ENCODE assay signal across 15 cellular contexts in genomic region chr9:134360897-134361296, GRCh38. TPM values are rescaled to one million over a fixed set of nuclear protein-coding genes. Genes with fewer than 3 reads are reported as not detected.
A peak's percentile ranks its signal among the peaks of the same experiment; 100 is the strongest.
DNase-seq lines count a peak whose midpoint lies in the region; ATAC-seq and TF ChIP-seq lines count a peak whose summit lies in the region.
"Had no signal": no experiment of that assay in that cellular context is flagged by ENCODE, and none has a peak within 500 bp of the region (broad histone marks: within the 10 kb centered on the region; RNA-seq: fewer than 3 reads in every experiment).

No MANE protein-coding gene starts in this region.

- 35 to 71% (median 44%) methylated on average over 9 to 14 of the region's 14 CpGs for WGBS in stomach, 5 donors

- no peaks in the 10 kb centered on the region for H3K36me3 ChIP-seq in stomach
- no peaks in the 10 kb centered on the region for H3K36me3 ChIP-seq in OCI-LY7 (ENCODE audit: insufficient read depth, low read length)
- H3K36me3 ChIP-seq: esophagus muscularis mucosa had no signal

- H3K4me1 ChIP-seq in stomach: peaks cover 82 to 100% (median 100%) of the 10 kb centered on the region in 4 donors
- no peaks in the 10 kb centered on the region for H3K4me1 ChIP-seq in OCI-LY7 (ENCODE audit: insufficient read depth, low read length, poor library complexity, severe bottlenecking)

- peak; percentile 78 for DNase-seq in GM03348 (ENCODE audit: low spot score)
- peak; percentile 49 for DNase-seq in fibroblast of the aortic adventitia (ENCODE audit: low read depth)
- DNase-seq in stomach: peak; percentile 86
- DNase-seq in SHP77 (lab: John Stamatoyannopoulos, UW): no peak
- no peak for DNase-seq in NCI-H2081 treated with DMSO at 0.1 percent for 48 hours (lab: John Stamatoyannopoulos, UW)
- DNase-seq in OCI-LY7 (ENCODE audit: low spot score): no peak
- DNase-seq: activated CD8-positive, alpha-beta memory T cell treated with anti-CD3 and anti-CD28 coated beads for 24 hours; activated naive CD4-positive, alpha-beta T cell; CD8-positive, alpha-beta T cell; KBM-7; NCI-H187 treated with DMSO at 0.1 percent for 48 hours; stimulated activated naive CD8-positive, alpha-beta T cell treated with anti-CD3 and anti-CD28 coated beads, Interleukin-15, Interleukin-2, amounts not matched to agents 100 U/mL and 50 U/mL, for 24 hours had no signal

- intact Hi-C loops in stomach (cut with DNase I; ENCODE audit: low total_unique reads) (no loop called here), OCI-LY7 (cut with micrococcal nuclease; ENCODE audit: unreplicated experiment) (no loop called here)

- no peak for TF ChIP-seq CTCF in fibroblast of the aortic adventitia (IDR thresholded peaks at IDR 0.05; ENCODE audit: insufficient read depth, low read length)
- TF ChIP-seq CTCF in stomach (IDR thresholded peaks at IDR 0.05): no peak
- no peak for TF ChIP-seq CTCF in OCI-LY7 (conservative IDR thresholded peaks at IDR 0.05; ENCODE audit: low read length)

- H3K27me3 ChIP-seq in stomach: no peaks in the 10 kb centered on the region
- H3K27me3 ChIP-seq: esophagus muscularis mucosa had no signal

- TF ChIP-seq POLR2A in stomach (IDR thresholded peaks at IDR 0.05): no peak

- no peaks in the 10 kb centered on the region for H3K79me2 ChIP-seq in OCI-LY7 (ENCODE audit: insufficient read depth, low read depth, low read length)

- BruUV-seq in OCI-LY7 (replicated peaks; lab: Mats Ljungman, UMichigan): no TSS peak

- no peaks in the 10 kb centered on the region for H3K9me2 ChIP-seq in OCI-LY7 (ENCODE audit: insufficient read depth, low read length)

- no peak for TF ChIP-seq EP300 in stomach (IDR thresholded peaks at IDR 0.05)

- ATAC-seq in SK-N-SH treated with all-trans-retinoic acid at 6 μM for 48 hours (peak; percentile 64), HG03139 (IDR thresholded peaks at IDR 0.05; ENCODE audit: unreplicated experiment) (no peak)
- ATAC-seq: CD8-positive, alpha-beta T cell; stimulated activated naive CD8-positive, alpha-beta T cell treated with anti-CD3 and anti-CD28 coated beads, Interleukin-15, Interleukin-2, amounts not matched to agents 100 U/mL and 50 U/mL, for 24 hours had no signal

- H2AFZ ChIP-seq in OCI-LY7 (ENCODE audit: low read length): no peak overlapping the region

- H3K4me3 ChIP-seq in fibroblast of the aortic adventitia (ENCODE audit: low read depth, low read length): no peak overlapping the region
- no peak overlapping the region for H3K4me3 ChIP-seq in stomach
- H3K4me3 ChIP-seq in OCI-LY7 (ENCODE audit: low read depth, low read length, poor library complexity, severe bottlenecking): no peak overlapping the region
- H3K4me3 ChIP-seq: esophagus muscularis mucosa had no signal

- H3K4me2 ChIP-seq in OCI-LY7 (ENCODE audit: low read length): no peak overlapping the region

- CTCF ChIA-PET in OCI-LY7 (lab: Charles Lee; ENCODE audit: unreplicated experiment): no interaction called here

- no peaks in the 10 kb centered on the region for H4K20me1 ChIP-seq in OCI-LY7 (ENCODE audit: insufficient read depth, low read length)

- no peaks in the 10 kb centered on the region for H3K9me3 ChIP-seq in stomach
- H3K9me3 ChIP-seq in OCI-LY7 (ENCODE audit: low read length): no peaks in the 10 kb centered on the region
- H3K9me3 ChIP-seq: esophagus muscularis mucosa had no signal

- H3K27ac ChIP-seq in stomach (peak overlapping the region in 3 of 5 donors; percentile 32 to 66 (median 57)), OCI-LY7 (ENCODE audit: low read depth, low read length, poor library complexity, severe bottlenecking) (no peak overlapping the region)

- POLR2A ChIA-PET in OCI-LY7 (lab: Charles Lee): no interaction called here

TF ChIP-seq in SK-N-SH treated with all-trans-retinoic acid at 6 μM for 48 hours, 23 proteins besides CTCF, POLR2A, EP300 and RAD21:
- TF ChIP-seq ZNF565 (CRISPR knock-in tag; conservative IDR thresholded peaks at IDR 0.05; ENCODE audit: low read depth): no peak
- TF ChIP-seq, protein P1, sequence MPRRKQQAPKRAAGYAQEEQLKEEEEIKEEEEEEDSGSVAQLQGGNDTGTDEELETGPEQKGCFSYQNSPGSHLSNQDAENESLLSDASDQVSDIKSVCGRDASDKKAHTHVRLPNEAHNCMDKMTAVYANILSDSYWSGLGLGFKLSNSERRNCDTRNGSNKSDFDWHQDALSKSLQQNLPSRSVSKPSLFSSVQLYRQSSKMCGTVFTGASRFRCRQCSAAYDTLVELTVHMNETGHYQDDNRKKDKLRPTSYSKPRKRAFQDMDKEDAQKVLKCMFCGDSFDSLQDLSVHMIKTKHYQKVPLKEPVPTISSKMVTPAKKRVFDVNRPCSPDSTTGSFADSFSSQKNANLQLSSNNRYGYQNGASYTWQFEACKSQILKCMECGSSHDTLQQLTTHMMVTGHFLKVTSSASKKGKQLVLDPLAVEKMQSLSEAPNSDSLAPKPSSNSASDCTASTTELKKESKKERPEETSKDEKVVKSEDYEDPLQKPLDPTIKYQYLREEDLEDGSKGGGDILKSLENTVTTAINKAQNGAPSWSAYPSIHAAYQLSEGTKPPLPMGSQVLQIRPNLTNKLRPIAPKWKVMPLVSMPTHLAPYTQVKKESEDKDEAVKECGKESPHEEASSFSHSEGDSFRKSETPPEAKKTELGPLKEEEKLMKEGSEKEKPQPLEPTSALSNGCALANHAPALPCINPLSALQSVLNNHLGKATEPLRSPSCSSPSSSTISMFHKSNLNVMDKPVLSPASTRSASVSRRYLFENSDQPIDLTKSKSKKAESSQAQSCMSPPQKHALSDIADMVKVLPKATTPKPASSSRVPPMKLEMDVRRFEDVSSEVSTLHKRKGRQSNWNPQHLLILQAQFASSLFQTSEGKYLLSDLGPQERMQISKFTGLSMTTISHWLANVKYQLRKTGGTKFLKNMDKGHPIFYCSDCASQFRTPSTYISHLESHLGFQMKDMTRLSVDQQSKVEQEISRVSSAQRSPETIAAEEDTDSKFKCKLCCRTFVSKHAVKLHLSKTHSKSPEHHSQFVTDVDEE (CRISPR knock-in tag; IDR thresholded peaks at IDR 0.05): peak; percentile 31; the same call in 1 of the 2 replicates
- TF ChIP-seq ARNTL (CRISPR knock-in tag; IDR thresholded peaks at IDR 0.05; ENCODE audit: borderline replicate concordance, low read depth): peak; percentile 69; the same call in 1 of the 2 replicates

RNA-seq across cellular contexts. Expression of gene RXRA, which starts 34.6 kb away (rescaled TPM):
- 20.9 and 26.8 TPM in 2 replicates for total RNA-seq in fibroblast of the aortic adventitia (ENCODE audit: low replicate concordance)
- 10 to 100 TPM; 14.0 to 68.4 (median 35.9) TPM for total RNA-seq in stomach
- polyA plus RNA-seq in stomach: 10 to 100 TPM; 17.4 to 34.1 (median 24.4) TPM
- total RNA-seq in OCI-LY7 (2014; rRNA removed; shearing (Covaris generic)): 0.05 and 0.25 TPM in 2 replicates
- total RNA-seq in OCI-LY7 (2022): 0.40 and 0.44 TPM in 2 replicates

Comparison
In these comparisons a context has a peak if more than half of its experiments do, and no peak if none do; other contexts are left out.
1. DNase-seq: peak in GM03348 (single experiment), fibroblast of the aortic adventitia (single experiment) and stomach (single experiment); none in SHP77 (0 of 2), NCI-H2081 treated with DMSO at 0.1 percent for 48 hours (single experiment) and OCI-LY7 (single experiment).
2. RNA of gene RXRA, which starts 34.6 kb away (total RNA-seq): 14.0 to 68.4 TPM in stomach and 20.9 to 26.8 TPM in fibroblast of the aortic adventitia; 0.05 to 0.44 TPM in OCI-LY7; every median in the first group is over 10 times any median in the second.